In the genomic region with DNA sequence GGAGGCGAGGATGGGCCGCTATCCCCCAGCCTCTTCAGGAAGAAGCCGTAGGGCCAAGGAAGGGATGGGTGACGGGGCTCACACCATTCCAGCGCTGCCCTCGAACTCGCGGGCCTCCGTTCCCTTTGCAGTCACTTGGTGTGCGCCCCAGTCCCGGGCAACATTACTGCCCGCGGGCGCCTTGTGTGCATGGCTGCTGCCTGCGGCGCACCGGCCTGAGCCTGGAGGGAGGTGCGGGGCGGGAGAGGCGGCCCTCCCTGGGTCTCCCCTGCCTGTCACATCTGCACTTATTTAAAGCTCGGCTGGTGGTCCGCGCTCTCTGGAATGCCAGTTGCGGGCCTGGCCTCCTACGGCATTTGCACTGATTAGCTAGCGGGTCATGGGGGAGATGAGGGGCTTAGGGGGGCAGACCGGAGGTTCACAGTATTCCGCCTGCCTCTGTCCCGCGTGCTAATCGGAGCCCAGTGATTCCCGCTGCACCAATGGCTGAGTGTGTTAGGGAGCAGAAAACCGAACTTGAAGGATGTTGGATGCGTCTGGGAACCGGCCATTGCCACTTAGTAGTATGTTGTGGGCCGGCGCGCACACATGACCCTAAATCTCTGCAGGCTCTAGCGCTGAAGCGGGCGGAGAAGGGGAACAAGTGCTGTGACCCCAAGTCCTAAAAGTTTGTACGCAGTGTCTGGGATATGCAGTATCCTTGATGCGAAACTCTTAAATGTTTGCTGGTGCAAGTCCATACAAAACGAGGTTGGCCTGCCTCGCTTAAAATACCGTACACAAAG, we compare ENCODE assay signal across 10 cellular contexts.
DNase-seq lines count a peak whose midpoint lies in the region; ATAC-seq and TF ChIP-seq lines count a peak whose summit lies in the region.
"Had no signal": no experiment of that assay in that cellular context is flagged by ENCODE, and none has a peak within 500 bp of the region (broad histone marks: within the 10 kb centered on the region; RNA-seq: fewer than 3 reads in every experiment).

No MANE protein-coding gene starts in this region.

- H3K27ac ChIP-seq in HL-60 (replicated peaks) (no peak overlapping the region), suprapubic skin (no peak overlapping the region)

- POLR2A ChIA-PET in MCF 10A (lab: Yijun Ruan, JAX), result interaction anchor here (0.6 to 3.5 kb wide), 5 partner anchors 14 to 1546 kb away, joined by 3 to 18 read pairs (median 5); no protein-coding TSS in a partner anchor
- POLR2A ChIA-PET in activated CD8-positive, alpha-beta T cell treated with anti-CD3 and anti-CD28 coated beads for 36 hours (lab: Charles Lee), result no interaction called here

- peaks cover 26% of the 10 kb centered on the region for H3K4me1 Mint-ChIP-seq in MCF 10A (ENCODE audit: insufficient read depth, unreplicated experiment)
- peaks cover 2% of the 10 kb centered on the region for H3K4me1 Mint-ChIP-seq in activated CD8-positive, alpha-beta T cell treated with anti-CD3 and anti-CD28 coated beads for 36 hours (ENCODE audit: low read depth)

- H3K27ac Mint-ChIP-seq in MCF 10A (ENCODE audit: low read depth, unreplicated experiment), result peak overlapping the region; percentile 27
- H3K27ac Mint-ChIP-seq in activated CD8-positive, alpha-beta T cell treated with anti-CD3 and anti-CD28 coated beads for 36 hours, result no peak overlapping the region
- H3K27ac Mint-ChIP-seq: activated T-cell treated with anti-CD3 and anti-CD28 coated beads, Interleukin-2, amount 50 U/mL, for 72 hours; naive thymus-derived CD8-positive, alpha-beta T cell had no signal

- no peaks in the 10 kb centered on the region for H3K36me3 Mint-ChIP-seq in MCF 10A (ENCODE audit: insufficient read depth, unreplicated experiment)
- H3K36me3 Mint-ChIP-seq in activated CD8-positive, alpha-beta T cell treated with anti-CD3 and anti-CD28 coated beads for 36 hours (ENCODE audit: low read depth), result no peaks in the 10 kb centered on the region

- H3K27me3 ChIP-seq in HL-60 (ENCODE audit: insufficient read depth, poor library complexity, severe bottlenecking) (peaks cover 54% of the 10 kb centered on the region), kidney epithelial cell (ENCODE audit: control insufficient read depth, insufficient read depth, low read length) (peaks cover 30% of the 10 kb centered on the region), suprapubic skin (peaks cover 67% of the 10 kb centered on the region)

- no peak for TF ChIP-seq EP300 in suprapubic skin (IDR thresholded peaks at IDR 0.05)

- CTCF ChIA-PET in MCF 10A (lab: Yijun Ruan, JAX), result interaction anchor here (0.6 to 3.0 kb wide), 9 partner anchors 9 to 1293 kb away, joined by 3 to 21 read pairs (median 4); no protein-coding TSS in a partner anchor
- CTCF ChIA-PET in activated CD8-positive, alpha-beta T cell treated with anti-CD3 and anti-CD28 coated beads for 36 hours (lab: Charles Lee), result interaction anchor here (1.2 kb wide), 1 partner anchor 324 kb away, joined by 3 read pairs; no protein-coding TSS in a partner anchor

- BruUV-seq in MCF 10A (replicated peaks; lab: Mats Ljungman, UMichigan), result TSS peak; percentile 30

- ATAC-seq in GM18502 (IDR thresholded peaks at IDR 0.05; ENCODE audit: poor library complexity, unreplicated experiment) (no peak), GM21737 (IDR thresholded peaks at IDR 0.05; ENCODE audit: unreplicated experiment) (no peak)
- ATAC-seq in activated CD8-positive, alpha-beta T cell treated with anti-CD3 and anti-CD28 coated beads for 36 hours, result no peak
- ATAC-seq: naive thymus-derived CD8-positive, alpha-beta T cell had no signal

- H3K36me3 ChIP-seq in kidney epithelial cell (ENCODE audit: control insufficient read depth, insufficient read depth, low read length) (no peaks in the 10 kb centered on the region), suprapubic skin (no peaks in the 10 kb centered on the region)

- H3K4me1 ChIP-seq in suprapubic skin, result peaks cover 21% of the 10 kb centered on the region

- TF ChIP-seq POLR2A in suprapubic skin (IDR thresholded peaks at IDR 0.05), result no peak

- intact Hi-C loops in MCF 10A (cut with micrococcal nuclease), result loop anchor here (5.0 kb wide), 1 partner anchor 112 kb away; no protein-coding TSS in a partner anchor
- intact Hi-C loops in activated CD8-positive, alpha-beta T cell treated with anti-CD3 and anti-CD28 coated beads for 36 hours (cut with micrococcal nuclease), result loop anchor here (10.0 kb wide), 1 partner anchor 156 kb away; no protein-coding TSS in a partner anchor

- no peaks in the 10 kb centered on the region for H3K9me3 Mint-ChIP-seq in MCF 10A (ENCODE audit: unreplicated experiment)
- no peaks in the 10 kb centered on the region for H3K9me3 Mint-ChIP-seq in activated CD8-positive, alpha-beta T cell treated with anti-CD3 and anti-CD28 coated beads for 36 hours
- H3K9me3 Mint-ChIP-seq: activated T-cell treated with anti-CD3 and anti-CD28 coated beads, Interleukin-2, amount 50 U/mL, for 72 hours; naive thymus-derived CD8-positive, alpha-beta T cell had no signal

- no peak for TF ChIP-seq CTCF in HL-60 (IDR thresholded peaks at IDR 0.05; ENCODE audit: insufficient read depth, low read length)
- TF ChIP-seq CTCF in MCF 10A (IDR thresholded peaks at IDR 0.05; ENCODE audit: unreplicated experiment), result no peak
- TF ChIP-seq CTCF in kidney epithelial cell (IDR thresholded peaks at IDR 0.05; ENCODE audit: insufficient read depth, low read length, poor library complexity, severe bottlenecking), result no peak
- TF ChIP-seq CTCF in suprapubic skin (IDR thresholded peaks at IDR 0.05), result no peak
- TF ChIP-seq CTCF in GM20000 (IDR thresholded peaks at IDR 0.05; ENCODE audit: extremely low read depth, missing control alignments), result no peak
- no peak for TF ChIP-seq CTCF in activated CD8-positive, alpha-beta T cell treated with anti-CD3 and anti-CD28 coated beads for 36 hours (IDR thresholded peaks at IDR 0.05)

- WGBS in suprapubic skin, result 79% methylated on average over 18 of the region's 46 CpGs

- H3K4me3 ChIP-seq in HL-60 (replicated peaks; ENCODE audit: insufficient read depth, low read length) (peak overlapping the region; percentile 47; the same call in 1 of the 2 replicates), kidney epithelial cell (ENCODE audit: low read depth, low read length) (peak overlapping the region; percentile 39), suprapubic skin (peak overlapping the region; percentile 59)

- peak overlapping the region; percentile 95 for H3K4me3 Mint-ChIP-seq in MCF 10A (ENCODE audit: unreplicated experiment)
- no peak overlapping the region for H3K4me3 Mint-ChIP-seq in activated CD8-positive, alpha-beta T cell treated with anti-CD3 and anti-CD28 coated beads for 36 hours

- DNase-seq in HL-60 (ENCODE audit: low read depth in 1 of 2, low spot score in 1 of 2) (no peak), MCF 10A (ENCODE audit: unreplicated experiment) (no peak), kidney epithelial cell (ENCODE audit: low read depth) (no peak), suprapubic skin (ENCODE audit: low spot score in 2 of 2) (no peak), GM20000 (ENCODE audit: low spot score) (no peak)
- DNase-seq in activated CD8-positive, alpha-beta T cell treated with anti-CD3 and anti-CD28 coated beads for 36 hours, result no peak
- DNase-seq: naive thymus-derived CD8-positive, alpha-beta T cell had no signal

- no peaks in the 10 kb centered on the region for H3K27me3 Mint-ChIP-seq in MCF 10A (ENCODE audit: insufficient read depth, unreplicated experiment)
- H3K27me3 Mint-ChIP-seq in activated CD8-positive, alpha-beta T cell treated with anti-CD3 and anti-CD28 coated beads for 36 hours, result peaks cover 58% of the 10 kb centered on the region

- H3K9me3 ChIP-seq in suprapubic skin, result no peaks in the 10 kb centered on the region
